Comparison of ENCODE assay signal across 8 cellular contexts in the genomic region with DNA sequence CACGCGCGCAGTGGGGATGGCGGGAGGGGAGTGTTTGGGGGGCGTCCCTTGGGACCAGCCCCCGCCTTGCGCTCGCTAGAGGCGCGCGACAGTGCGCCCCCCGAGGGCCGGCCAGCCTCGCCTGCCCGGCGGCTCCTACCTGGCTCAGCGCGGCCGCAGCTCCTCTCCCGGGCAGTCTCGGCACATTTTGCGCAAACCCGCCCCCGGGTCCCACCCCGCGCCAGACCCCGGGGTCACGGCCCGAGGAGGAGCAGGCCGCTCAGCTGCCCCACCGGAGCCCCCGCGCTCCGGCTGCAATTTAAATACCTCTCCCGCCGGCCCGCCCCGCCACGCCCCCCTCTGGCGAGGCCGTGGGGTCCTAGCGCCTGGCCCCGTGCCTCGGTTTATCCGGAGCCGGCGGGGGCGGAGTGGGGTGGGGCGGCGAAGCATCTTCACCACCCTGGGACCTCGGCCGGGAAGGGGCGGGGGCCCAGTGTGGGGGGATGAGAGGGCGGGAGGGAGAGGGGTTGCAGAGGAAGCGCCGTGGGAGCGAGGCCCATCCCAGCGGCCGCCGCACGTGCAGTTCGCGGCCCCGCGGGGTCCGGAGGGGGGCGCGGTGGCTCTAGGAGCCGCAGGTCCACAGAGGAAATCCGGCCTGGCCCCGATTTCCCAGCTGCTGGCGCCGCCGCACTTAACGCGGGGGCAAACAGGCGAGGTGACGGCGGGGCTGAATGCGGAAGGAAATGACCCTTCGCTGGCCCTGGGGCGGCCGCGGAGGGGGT. TPM values are rescaled to one million over a fixed set of nuclear protein-coding genes. Genes with fewer than 3 reads are reported as not detected.
DNase-seq lines count a peak whose midpoint lies in the region; ATAC-seq and TF ChIP-seq lines count a peak whose summit lies in the region.

A gene with protein sequence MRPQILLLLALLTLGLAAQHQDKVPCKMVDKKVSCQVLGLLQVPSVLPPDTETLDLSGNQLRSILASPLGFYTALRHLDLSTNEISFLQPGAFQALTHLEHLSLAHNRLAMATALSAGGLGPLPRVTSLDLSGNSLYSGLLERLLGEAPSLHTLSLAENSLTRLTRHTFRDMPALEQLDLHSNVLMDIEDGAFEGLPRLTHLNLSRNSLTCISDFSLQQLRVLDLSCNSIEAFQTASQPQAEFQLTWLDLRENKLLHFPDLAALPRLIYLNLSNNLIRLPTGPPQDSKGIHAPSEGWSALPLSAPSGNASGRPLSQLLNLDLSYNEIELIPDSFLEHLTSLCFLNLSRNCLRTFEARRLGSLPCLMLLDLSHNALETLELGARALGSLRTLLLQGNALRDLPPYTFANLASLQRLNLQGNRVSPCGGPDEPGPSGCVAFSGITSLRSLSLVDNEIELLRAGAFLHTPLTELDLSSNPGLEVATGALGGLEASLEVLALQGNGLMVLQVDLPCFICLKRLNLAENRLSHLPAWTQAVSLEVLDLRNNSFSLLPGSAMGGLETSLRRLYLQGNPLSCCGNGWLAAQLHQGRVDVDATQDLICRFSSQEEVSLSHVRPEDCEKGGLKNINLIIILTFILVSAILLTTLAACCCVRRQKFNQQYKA (minus strand): TSS at position 273 of the 761 bp plus-strand sequence. CDS start 4,793 bp downstream, outside the sequence.

- ATAC-seq in right cardiac atrium = peak; percentile 71 to 73
- ATAC-seq in HG02798 (IDR thresholded peaks at IDR 0.05; ENCODE audit: poor library complexity, unreplicated experiment) = no peak
- no peak for ATAC-seq in HG03520 (IDR thresholded peaks at IDR 0.05; ENCODE audit: unreplicated experiment)

- POLR2A ChIA-PET in CD4-positive, alpha-beta memory T cell (lab: Charles Lee; ENCODE audit: partially characterized antibody) = no interaction called here

- no peaks in the 10 kb centered on the region for H3K36me3 Mint-ChIP-seq in CD4-positive, alpha-beta memory T cell
- no peaks in the 10 kb centered on the region for H3K36me3 Mint-ChIP-seq in activated naive CD8-positive, alpha-beta T cell

- under 1% methylated on average over 85 of the region's 85 CpGs for WGBS in right cardiac atrium

- intact Hi-C loops in CD4-positive, alpha-beta memory T cell (cut with micrococcal nuclease) = no loop called here
- intact Hi-C loops in right cardiac atrium (cut with DNase I) = no loop called here

- H3K27me3 ChIP-seq in CD4-positive, alpha-beta memory T cell (ENCODE audit: insufficient read depth, low read length) = no peaks in the 10 kb centered on the region
- peaks cover 33% of the 10 kb centered on the region for H3K27me3 ChIP-seq in MM.1S (replicated peaks; ENCODE audit: insufficient read depth, low read length)
- H3K27me3 ChIP-seq in right cardiac atrium (ENCODE audit: control insufficient read depth, insufficient read depth) = no peaks in the 10 kb centered on the region

- H3K4me3 ChIP-seq in CD4-positive, alpha-beta memory T cell (ENCODE audit: low read length in 2 of 2) = peak within 1 kb of the TSS in 1 of 2 donors; percentile 35
- H3K4me3 ChIP-seq in MM.1S (ENCODE audit: low read length) (peak within 1 kb of the TSS; percentile 56), right cardiac atrium (ENCODE audit: low read length) (peak within 1 kb of the TSS; percentile 89), retinal pigment epithelial cell (ENCODE audit: low read length) (peak within 1 kb of the TSS; percentile 37)

- DNase-seq in CD4-positive, alpha-beta memory T cell = no peak
- no peak for DNase-seq in MM.1S
- peak; percentile 78 to 91 (median 88) for DNase-seq in right cardiac atrium
- DNase-seq in retinal pigment epithelial cell (ENCODE audit: low read depth) = no peak
- no peak for DNase-seq in cortex of kidney (lab: John Stamatoyannopoulos, UW)

- no peaks in the 10 kb centered on the region for H3K79me2 ChIP-seq in MM.1S (ENCODE audit: low read length)

- H3K9me2 ChIP-seq in MM.1S (replicated peaks; ENCODE audit: insufficient read depth, low read length) = no peaks in the 10 kb centered on the region

- H3K4me2 ChIP-seq in MM.1S (ENCODE audit: low read depth, low read length) = peak within 1 kb of the TSS; percentile 82

- H3K4me1 ChIP-seq in CD4-positive, alpha-beta memory T cell (ENCODE audit: insufficient read depth, low read length) = peaks cover 34% of the 10 kb centered on the region
- H3K4me1 ChIP-seq in MM.1S (ENCODE audit: low read length) (peaks cover 12% of the 10 kb centered on the region), right cardiac atrium (ENCODE audit: control insufficient read depth, insufficient read depth, low read length) (no peaks in the 10 kb centered on the region)

- H4K20me1 ChIP-seq in MM.1S (ENCODE audit: insufficient read depth, low read length) = no peaks in the 10 kb centered on the region

- CTCF ChIA-PET in CD4-positive, alpha-beta memory T cell (lab: Charles Lee; ENCODE audit: partially characterized antibody) = interaction anchor here (2.7 kb wide), 1 partner anchor 9 kb away, joined by 6 read pairs; no protein-coding TSS in a partner anchor

- H3K27ac Mint-ChIP-seq in CD4-positive, alpha-beta memory T cell = peak within 1 kb of the TSS in 3 of 7 donors; percentile 39 to 46 (median 43)
- peak within 1 kb of the TSS; percentile 16 for H3K27ac Mint-ChIP-seq in activated naive CD8-positive, alpha-beta T cell

- H3K9me3 Mint-ChIP-seq in CD4-positive, alpha-beta memory T cell = no peaks in the 10 kb centered on the region
- H3K9me3 Mint-ChIP-seq in activated naive CD8-positive, alpha-beta T cell (ENCODE audit: low read depth) = no peaks in the 10 kb centered on the region

- H3K27ac ChIP-seq in CD4-positive, alpha-beta memory T cell (ENCODE audit: low read depth, low read length) = no peak within 1 kb of the TSS
- H3K27ac ChIP-seq in MM.1S (ENCODE audit: low read length) (no peak within 1 kb of the TSS), right cardiac atrium (ENCODE audit: low read length) (peak within 1 kb of the TSS; percentile 78)

- peak within 1 kb of the TSS; percentile 73 to 82 (median 77) for H3K4me3 Mint-ChIP-seq in CD4-positive, alpha-beta memory T cell
- H3K4me3 Mint-ChIP-seq in activated naive CD8-positive, alpha-beta T cell = peak within 1 kb of the TSS; percentile 78

- H3K4me1 Mint-ChIP-seq in CD4-positive, alpha-beta memory T cell = peaks cover 11 to 56% (median 21%) of the 10 kb centered on the region in 4 donors
- peaks cover 27% of the 10 kb centered on the region for H3K4me1 Mint-ChIP-seq in activated naive CD8-positive, alpha-beta T cell (ENCODE audit: low read depth)

- H3K9me3 ChIP-seq in CD4-positive, alpha-beta memory T cell (ENCODE audit: control insufficient read depth in 1 of 2, low read length in 2 of 2) = no peaks in the 10 kb centered on the region
- H3K9me3 ChIP-seq in MM.1S (replicated peaks; ENCODE audit: insufficient read depth, low read length) (no peaks in the 10 kb centered on the region), right cardiac atrium (ENCODE audit: control insufficient read depth, low read length) (no peaks in the 10 kb centered on the region)

- no peaks in the 10 kb centered on the region for H3K36me3 ChIP-seq in CD4-positive, alpha-beta memory T cell (ENCODE audit: insufficient read depth, low read length)
- no peaks in the 10 kb centered on the region for H3K36me3 ChIP-seq in MM.1S (replicated peaks; ENCODE audit: insufficient read depth, low read length)

- no peaks in the 10 kb centered on the region for H3F3A ChIP-seq in MM.1S (ENCODE audit: insufficient read depth, low read length)

- TF ChIP-seq CTCF in MM.1S (IDR thresholded peaks at IDR 0.05; ENCODE audit: low read length) = no peak
- no peak for TF ChIP-seq CTCF in retinal pigment epithelial cell (conservative IDR thresholded peaks at IDR 0.05; ENCODE audit: low read depth, low read length)

- peak within 1 kb of the TSS; percentile 53; the same call in 1 of the 2 replicates for H2AFZ ChIP-seq in MM.1S (ENCODE audit: low read length)

- no peak within 1 kb of the TSS for H3K9ac ChIP-seq in MM.1S (ENCODE audit: low read length)

- H3K27me3 Mint-ChIP-seq in CD4-positive, alpha-beta memory T cell = peaks cover 5% of the 10 kb centered on the region in 2 donors
- H3K27me3 Mint-ChIP-seq in activated naive CD8-positive, alpha-beta T cell = peaks cover 2% of the 10 kb centered on the region

RNA-seq across cellular contexts. Expression of the gene that starts here (rescaled TPM):
- under 1 TPM; 0.38 to 0.53 TPM for total RNA-seq in CD4-positive, alpha-beta memory T cell
- under 1 TPM in 1 of 2 donors, not detected in 1; 0.56 TPM for polyA plus RNA-seq in CD4-positive, alpha-beta memory T cell
- 10 to 100 TPM; 27.7 to 49.9 (median 44.9) TPM for total RNA-seq in right cardiac atrium
- polyA plus RNA-seq in right cardiac atrium = 72.1 TPM

Comparison
In these comparisons a context has a peak if more than half of its experiments do, and no peak if none do; other contexts are left out.
1. RNA of the gene that starts here (total RNA-seq): 27.7 to 49.9 TPM in right cardiac atrium; 0.38 to 0.53 TPM in CD4-positive, alpha-beta memory T cell; every median in the first group is over 10 times any median in the second.
2. RNA of the gene that starts here (polyA plus RNA-seq): 72.1 TPM in right cardiac atrium (single experiment); 0.56 TPM in CD4-positive, alpha-beta memory T cell; every median in the first group is over 10 times any median in the second.
3. DNase-seq: peak in right cardiac atrium (3 of 3); none in CD4-positive, alpha-beta memory T cell (0 of 5), MM.1S (single experiment), retinal pigment epithelial cell (single experiment) and cortex of kidney (single experiment).
4. ATAC-seq: peak in right cardiac atrium (2 of 2); none in HG02798 (single experiment) and HG03520 (single experiment).